Comparison of ENCODE assay signal across 20 cellular contexts in genomic region chr17:31824771-31825360, GRCh38.
"Had no signal": no experiment of that assay in that cellular context is flagged by ENCODE, and none has a peak within 500 bp of the region (broad histone marks: within the 10 kb centered on the region; RNA-seq: fewer than 3 reads in every experiment).

No MANE protein-coding gene starts in this region.

- H3K79me2 ChIP-seq: parathyroid adenoma had no signal

- ATAC-seq: activated CD8-positive, alpha-beta T cell treated with anti-CD3 and anti-CD28 coated beads, Interleukin-2, amount 10 ng/mL, durations not matched to agents 7 days and 5 days; activated naive CD4-positive, alpha-beta T cell treated with anti-CD3 and anti-CD28 coated beads, Interleukin-2, amount 50 U/mL, for 72 hours; naive thymus-derived CD8-positive, alpha-beta T cell had no signal

- H3K4me3 ChIP-seq: colonic mucosa, esophagus muscularis mucosa, stomach had no signal

- H3K4me1 ChIP-seq: colonic mucosa, esophagus muscularis mucosa, parathyroid adenoma, stomach had no signal

- H3K9me3 ChIP-seq: colonic mucosa, esophagus muscularis mucosa, stomach had no signal

- DNase-seq: activated B cell treated with CpG ODN at 0.5 μM for 24 hours; activated CD4-positive, alpha-beta T cell treated with anti-CD3 and anti-CD28 coated beads, Interleukin-2, amount 10 ng/mL, durations not matched to agents 24 days and 14 days; activated CD8-positive, alpha-beta memory T cell treated with anti-CD3 and anti-CD28 coated beads, Interleukin-2, amount 50 U/mL, for 4 hours; activated CD8-positive, alpha-beta T cell treated with anti-CD3 and anti-CD28 coated beads, Interleukin-2, amount 10 ng/mL, durations not matched to agents 7 days and 5 days; activated effector memory CD4-positive, alpha-beta T cell treated with anti-CD3 and anti-CD28 coated beads, Interleukin-2, amount 50 U/mL, for 16 hours; activated T-cell treated with anti-CD3 and anti-CD28 coated beads, Interleukin-2, amount 50 U/mL, for 48 hours; amniotic stem cell; central memory CD4-positive, alpha-beta T cell; colonic mucosa; islet precursor cell; mammary epithelial cell; naive thymus-derived CD8-positive, alpha-beta T cell; retina; stimulated activated CD4-positive, alpha-beta T cell treated with anti-CD3 and anti-CD28 coated beads, Interleukin-12 subunit alpha, Interleukin-12 subunit beta, amount 100 ng/mL, for 4 hours; stimulated activated CD4-positive, alpha-beta T cell treated with anti-CD3 and anti-CD28 coated beads, Interleukin-2, amount 100 ng/mL, for 24 hours; stomach; T-helper 2 cell had no signal

- H2AFZ ChIP-seq: parathyroid adenoma had no signal

- H3K27ac ChIP-seq: colonic mucosa, esophagus muscularis mucosa, parathyroid adenoma, stomach had no signal

- H3K27me3 ChIP-seq: colonic mucosa, esophagus muscularis mucosa, stomach had no signal

- H3K36me3 ChIP-seq: colonic mucosa, esophagus muscularis mucosa, stomach had no signal

- H3K9ac ChIP-seq: parathyroid adenoma had no signal
